In the genomic region with DNA sequence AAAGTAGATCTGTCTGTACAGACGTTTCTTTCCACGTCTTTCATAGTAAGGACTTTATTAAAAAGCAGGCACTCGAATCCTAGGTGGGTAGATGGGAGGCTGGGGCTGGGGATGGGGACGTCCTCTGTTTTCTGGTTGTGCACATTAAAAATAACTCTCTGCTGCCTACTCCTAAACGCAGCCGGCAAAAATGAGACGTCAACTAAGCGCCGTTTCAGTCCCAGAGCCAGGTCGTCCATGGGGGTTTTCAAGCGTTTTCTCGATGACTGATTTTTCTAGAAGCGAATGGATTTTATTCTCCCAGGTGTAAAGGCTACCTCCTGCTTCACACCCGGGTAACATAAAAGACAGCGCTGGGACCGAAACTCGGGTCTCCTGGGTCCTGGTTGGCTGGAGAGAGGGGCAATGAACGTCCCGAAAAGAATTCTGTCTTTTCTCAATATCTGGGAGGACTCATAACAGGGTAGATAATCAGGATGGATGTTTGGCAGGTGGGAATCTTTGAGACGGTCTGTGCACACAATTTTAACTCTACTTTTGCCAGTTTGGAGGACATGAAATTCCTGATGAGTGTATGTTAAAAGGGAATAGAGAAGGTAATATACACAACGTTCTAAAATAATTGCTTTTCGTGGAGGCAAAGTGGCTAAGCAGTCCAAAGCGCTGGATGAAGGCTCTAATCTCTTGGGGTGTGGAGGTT, we compare ENCODE assay signal across 8 cellular contexts. TPM values are rescaled to one million over a fixed set of nuclear protein-coding genes. Genes with fewer than 3 reads are reported as not detected.
DNase-seq lines count a peak whose midpoint lies in the region; ATAC-seq, FAIRE-seq and TF ChIP-seq lines count a peak whose summit lies in the region.

No MANE protein-coding gene starts in this region.

- H3K9me3 Mint-ChIP-seq in activated B cell treated with CpG ODN at 0.5 μM for 24 hours = no peaks in the 10 kb centered on the region
- no peaks in the 10 kb centered on the region for H3K9me3 Mint-ChIP-seq in type B pancreatic cell

- H3K27me3 ChIP-seq in iPS-15b (ENCODE audit: control insufficient read depth, insufficient read depth, low read length) = peaks cover 6% of the 10 kb centered on the region

- no peak for DNase-seq in Right ventricle myocardium inferior (ENCODE audit: missing footprints)
- DNase-seq in cardiac septum (ENCODE audit: low spot score) = no peak
- no peak for DNase-seq in activated B cell treated with CpG ODN at 0.5 μM for 24 hours
- DNase-seq in type B pancreatic cell (ENCODE audit: extremely low spot score, unreplicated experiment) = no peak
- DNase-seq in NCI-H774 (lab: John Stamatoyannopoulos, UW) = no peak
- no peak for DNase-seq in H54 (ENCODE audit: insufficient read length, low spot score)
- DNase-seq in NCI-H1105 (lab: John Stamatoyannopoulos, UW) = no peak

- CTCF ChIA-PET in activated B cell treated with CpG ODN at 0.5 μM for 24 hours (lab: Charles Lee) = no interaction called here

- H3K27ac Mint-ChIP-seq in activated B cell treated with CpG ODN at 0.5 μM for 24 hours (no peak overlapping the region), type B pancreatic cell (peak overlapping the region; percentile 97)

- peak overlapping the region; percentile 62 for H3K4me3 Mint-ChIP-seq in activated B cell treated with CpG ODN at 0.5 μM for 24 hours
- H3K4me3 Mint-ChIP-seq in type B pancreatic cell = peak overlapping the region; percentile 92

- no peaks in the 10 kb centered on the region for H3K4me1 ChIP-seq in iPS-15b (ENCODE audit: control insufficient read depth, insufficient read depth, low read length)

- peak; percentile 31 for ATAC-seq in Right ventricle myocardium inferior
- no peak for ATAC-seq in activated B cell treated with CpG ODN at 0.5 μM for 24 hours (ENCODE audit: low read depth)

- POLR2A ChIA-PET in activated B cell treated with CpG ODN at 0.5 μM for 24 hours (lab: Charles Lee) = no interaction called here

- TF ChIP-seq CTCF in activated B cell treated with CpG ODN at 0.5 μM for 24 hours (IDR thresholded peaks at IDR 0.05) = no peak
- TF ChIP-seq CTCF in type B pancreatic cell (conservative IDR thresholded peaks at IDR 0.05) = no peak

- peaks cover 24% of the 10 kb centered on the region for H3K4me1 Mint-ChIP-seq in activated B cell treated with CpG ODN at 0.5 μM for 24 hours
- peaks cover 19% of the 10 kb centered on the region for H3K4me1 Mint-ChIP-seq in type B pancreatic cell (ENCODE audit: unreplicated experiment)

- peak overlapping the region; percentile 81 for H3K4me3 ChIP-seq in iPS-15b (ENCODE audit: low read depth, low read length)

- H3K9ac ChIP-seq in iPS-15b (ENCODE audit: low read depth, low read length) = peak overlapping the region; percentile 56

- peaks cover 72% of the 10 kb centered on the region for H3K27me3 Mint-ChIP-seq in activated B cell treated with CpG ODN at 0.5 μM for 24 hours
- peaks cover 11% of the 10 kb centered on the region for H3K27me3 Mint-ChIP-seq in type B pancreatic cell

- no peak for FAIRE-seq in H54 (lab: Jason Lieb, UNC)

- intact Hi-C loops in Right ventricle myocardium inferior (cut with DNase I) = no loop called here
- intact Hi-C loops in cardiac septum (cut with DNase I) = no loop called here
- intact Hi-C loops in activated B cell treated with CpG ODN at 0.5 μM for 24 hours (cut with micrococcal nuclease) = no loop called here

- H3K36me3 Mint-ChIP-seq in activated B cell treated with CpG ODN at 0.5 μM for 24 hours (ENCODE audit: low read depth) = no peaks in the 10 kb centered on the region
- no peaks in the 10 kb centered on the region for H3K36me3 Mint-ChIP-seq in type B pancreatic cell

- TF ChIP-seq POLR2A in H54 (IDR thresholded peaks at IDR 0.05; ENCODE audit: low read depth, low read length) = no peak

- H3K9me3 ChIP-seq in iPS-15b (ENCODE audit: control insufficient read depth, insufficient read depth, low read length) = no peaks in the 10 kb centered on the region

- H3K36me3 ChIP-seq in iPS-15b (ENCODE audit: control insufficient read depth, insufficient read depth, low read length) = no peaks in the 10 kb centered on the region

RNA-seq across cellular contexts. Expression of gene GPX6, which starts 25.3 kb away (rescaled TPM):
- not detected for total RNA-seq in Right ventricle myocardium inferior
- total RNA-seq in cardiac septum = not detected
- not detected in 2 replicates for total RNA-seq in activated B cell treated with CpG ODN at 0.5 μM for 24 hours
- not detected in 2 replicates for total RNA-seq in type B pancreatic cell (ENCODE audit: low replicate concordance)

RNA-seq across cellular contexts. Expression of gene GPX5, which starts 35.3 kb away (rescaled TPM):
- total RNA-seq in Right ventricle myocardium inferior (not detected), cardiac septum (not detected), activated B cell treated with CpG ODN at 0.5 μM for 24 hours (not detected in 2 replicates), type B pancreatic cell (ENCODE audit: low replicate concordance) (not detected in 2 replicates)

RNA-seq across cellular contexts. Expression of gene ZSCAN23, which starts 47.0 kb away (rescaled TPM):
- total RNA-seq in Right ventricle myocardium inferior (1.3 TPM), cardiac septum (1.6 TPM), activated B cell treated with CpG ODN at 0.5 μM for 24 hours (0.18 and 0.49 TPM in 2 replicates), type B pancreatic cell (ENCODE audit: low replicate concordance) (10.3 and 11.2 TPM in 2 replicates)
